1 cellular context compared by ENCODE assay signal in genomic region chr16:30786936-30787612, GRCh38.
A peak's percentile ranks its signal among the peaks of the same experiment; 100 is the strongest.
TF ChIP-seq lines count a peak whose summit lies in the region.

Gene ZNF629, minus strand, starts transcription at chr16:30787205. Its CDS starts 2,723 bp downstream, at chr16:30784482.

TF ChIP-seq in H1, 55 proteins besides CTCF, POLR2A, EP300 and RAD21 (continued from another document):
- TF ChIP-seq CEBPB (IDR thresholded peaks at IDR 0.05; ENCODE audit: low read depth, low read length): no peak
- TF ChIP-seq, protein P1, sequence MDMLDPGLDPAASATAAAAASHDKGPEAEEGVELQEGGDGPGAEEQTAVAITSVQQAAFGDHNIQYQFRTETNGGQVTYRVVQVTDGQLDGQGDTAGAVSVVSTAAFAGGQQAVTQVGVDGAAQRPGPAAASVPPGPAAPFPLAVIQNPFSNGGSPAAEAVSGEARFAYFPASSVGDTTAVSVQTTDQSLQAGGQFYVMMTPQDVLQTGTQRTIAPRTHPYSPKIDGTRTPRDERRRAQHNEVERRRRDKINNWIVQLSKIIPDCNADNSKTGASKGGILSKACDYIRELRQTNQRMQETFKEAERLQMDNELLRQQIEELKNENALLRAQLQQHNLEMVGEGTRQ (IDR thresholded peaks at IDR 0.05; ENCODE audit: low read length): no peak
- TF ChIP-seq SUZ12 (IDR thresholded peaks at IDR 0.05; ENCODE audit: low read length): no peak
- no peak for TF ChIP-seq RNF2 (IDR thresholded peaks at IDR 0.05; ENCODE audit: borderline replicate concordance, low read depth, low read length, missing control alignments, poor library complexity, severe bottlenecking)
- peak; percentile 91 for TF ChIP-seq TBP (IDR thresholded peaks at IDR 0.05; ENCODE audit: low read depth, low read length)
- no peak for TF ChIP-seq CBX5 (IDR thresholded peaks at IDR 0.05; ENCODE audit: low read depth, low read length)
- TF ChIP-seq, protein P2, sequence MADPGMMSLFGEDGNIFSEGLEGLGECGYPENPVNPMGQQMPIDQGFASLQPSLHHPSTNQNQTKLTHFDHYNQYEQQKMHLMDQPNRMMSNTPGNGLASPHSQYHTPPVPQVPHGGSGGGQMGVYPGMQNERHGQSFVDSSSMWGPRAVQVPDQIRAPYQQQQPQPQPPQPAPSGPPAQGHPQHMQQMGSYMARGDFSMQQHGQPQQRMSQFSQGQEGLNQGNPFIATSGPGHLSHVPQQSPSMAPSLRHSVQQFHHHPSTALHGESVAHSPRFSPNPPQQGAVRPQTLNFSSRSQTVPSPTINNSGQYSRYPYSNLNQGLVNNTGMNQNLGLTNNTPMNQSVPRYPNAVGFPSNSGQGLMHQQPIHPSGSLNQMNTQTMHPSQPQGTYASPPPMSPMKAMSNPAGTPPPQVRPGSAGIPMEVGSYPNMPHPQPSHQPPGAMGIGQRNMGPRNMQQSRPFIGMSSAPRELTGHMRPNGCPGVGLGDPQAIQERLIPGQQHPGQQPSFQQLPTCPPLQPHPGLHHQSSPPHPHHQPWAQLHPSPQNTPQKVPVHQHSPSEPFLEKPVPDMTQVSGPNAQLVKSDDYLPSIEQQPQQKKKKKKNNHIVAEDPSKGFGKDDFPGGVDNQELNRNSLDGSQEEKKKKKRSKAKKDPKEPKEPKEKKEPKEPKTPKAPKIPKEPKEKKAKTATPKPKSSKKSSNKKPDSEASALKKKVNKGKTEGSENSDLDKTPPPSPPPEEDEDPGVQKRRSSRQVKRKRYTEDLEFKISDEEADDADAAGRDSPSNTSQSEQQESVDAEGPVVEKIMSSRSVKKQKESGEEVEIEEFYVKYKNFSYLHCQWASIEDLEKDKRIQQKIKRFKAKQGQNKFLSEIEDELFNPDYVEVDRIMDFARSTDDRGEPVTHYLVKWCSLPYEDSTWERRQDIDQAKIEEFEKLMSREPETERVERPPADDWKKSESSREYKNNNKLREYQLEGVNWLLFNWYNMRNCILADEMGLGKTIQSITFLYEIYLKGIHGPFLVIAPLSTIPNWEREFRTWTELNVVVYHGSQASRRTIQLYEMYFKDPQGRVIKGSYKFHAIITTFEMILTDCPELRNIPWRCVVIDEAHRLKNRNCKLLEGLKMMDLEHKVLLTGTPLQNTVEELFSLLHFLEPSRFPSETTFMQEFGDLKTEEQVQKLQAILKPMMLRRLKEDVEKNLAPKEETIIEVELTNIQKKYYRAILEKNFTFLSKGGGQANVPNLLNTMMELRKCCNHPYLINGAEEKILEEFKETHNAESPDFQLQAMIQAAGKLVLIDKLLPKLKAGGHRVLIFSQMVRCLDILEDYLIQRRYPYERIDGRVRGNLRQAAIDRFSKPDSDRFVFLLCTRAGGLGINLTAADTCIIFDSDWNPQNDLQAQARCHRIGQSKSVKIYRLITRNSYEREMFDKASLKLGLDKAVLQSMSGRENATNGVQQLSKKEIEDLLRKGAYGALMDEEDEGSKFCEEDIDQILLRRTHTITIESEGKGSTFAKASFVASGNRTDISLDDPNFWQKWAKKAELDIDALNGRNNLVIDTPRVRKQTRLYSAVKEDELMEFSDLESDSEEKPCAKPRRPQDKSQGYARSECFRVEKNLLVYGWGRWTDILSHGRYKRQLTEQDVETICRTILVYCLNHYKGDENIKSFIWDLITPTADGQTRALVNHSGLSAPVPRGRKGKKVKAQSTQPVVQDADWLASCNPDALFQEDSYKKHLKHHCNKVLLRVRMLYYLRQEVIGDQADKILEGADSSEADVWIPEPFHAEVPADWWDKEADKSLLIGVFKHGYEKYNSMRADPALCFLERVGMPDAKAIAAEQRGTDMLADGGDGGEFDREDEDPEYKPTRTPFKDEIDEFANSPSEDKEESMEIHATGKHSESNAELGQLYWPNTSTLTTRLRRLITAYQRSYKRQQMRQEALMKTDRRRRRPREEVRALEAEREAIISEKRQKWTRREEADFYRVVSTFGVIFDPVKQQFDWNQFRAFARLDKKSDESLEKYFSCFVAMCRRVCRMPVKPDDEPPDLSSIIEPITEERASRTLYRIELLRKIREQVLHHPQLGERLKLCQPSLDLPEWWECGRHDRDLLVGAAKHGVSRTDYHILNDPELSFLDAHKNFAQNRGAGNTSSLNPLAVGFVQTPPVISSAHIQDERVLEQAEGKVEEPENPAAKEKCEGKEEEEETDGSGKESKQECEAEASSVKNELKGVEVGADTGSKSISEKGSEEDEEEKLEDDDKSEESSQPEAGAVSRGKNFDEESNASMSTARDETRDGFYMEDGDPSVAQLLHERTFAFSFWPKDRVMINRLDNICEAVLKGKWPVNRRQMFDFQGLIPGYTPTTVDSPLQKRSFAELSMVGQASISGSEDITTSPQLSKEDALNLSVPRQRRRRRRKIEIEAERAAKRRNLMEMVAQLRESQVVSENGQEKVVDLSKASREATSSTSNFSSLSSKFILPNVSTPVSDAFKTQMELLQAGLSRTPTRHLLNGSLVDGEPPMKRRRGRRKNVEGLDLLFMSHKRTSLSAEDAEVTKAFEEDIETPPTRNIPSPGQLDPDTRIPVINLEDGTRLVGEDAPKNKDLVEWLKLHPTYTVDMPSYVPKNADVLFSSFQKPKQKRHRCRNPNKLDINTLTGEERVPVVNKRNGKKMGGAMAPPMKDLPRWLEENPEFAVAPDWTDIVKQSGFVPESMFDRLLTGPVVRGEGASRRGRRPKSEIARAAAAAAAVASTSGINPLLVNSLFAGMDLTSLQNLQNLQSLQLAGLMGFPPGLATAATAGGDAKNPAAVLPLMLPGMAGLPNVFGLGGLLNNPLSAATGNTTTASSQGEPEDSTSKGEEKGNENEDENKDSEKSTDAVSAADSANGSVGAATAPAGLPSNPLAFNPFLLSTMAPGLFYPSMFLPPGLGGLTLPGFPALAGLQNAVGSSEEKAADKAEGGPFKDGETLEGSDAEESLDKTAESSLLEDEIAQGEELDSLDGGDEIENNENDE (IDR thresholded peaks at IDR 0.05; ENCODE audit: insufficient replicate concordance, low read length): no peak
- TF ChIP-seq KDM1A (IDR thresholded peaks at IDR 0.05; ENCODE audit: borderline replicate concordance, low read length): no peak
- TF ChIP-seq RBBP5 (IDR thresholded peaks at IDR 0.05; ENCODE audit: borderline replicate concordance, low read depth, low read length): no peak
- TF ChIP-seq KDM5A (IDR thresholded peaks at IDR 0.05; ENCODE audit: low read length): no peak
- TF ChIP-seq SP1 (IDR thresholded peaks at IDR 0.05; ENCODE audit: low read depth, low read length): peak; percentile 54; the same call in 1 of the 2 replicates
- TF ChIP-seq BACH1 (IDR thresholded peaks at IDR 0.05; ENCODE audit: low read length): peak; percentile 26; the same call in 1 of the 2 replicates
- TF ChIP-seq EGR1 (IDR thresholded peaks at IDR 0.05; ENCODE audit: borderline replicate concordance, low read depth, low read length): peak; percentile 71
- TF ChIP-seq, protein P3, sequence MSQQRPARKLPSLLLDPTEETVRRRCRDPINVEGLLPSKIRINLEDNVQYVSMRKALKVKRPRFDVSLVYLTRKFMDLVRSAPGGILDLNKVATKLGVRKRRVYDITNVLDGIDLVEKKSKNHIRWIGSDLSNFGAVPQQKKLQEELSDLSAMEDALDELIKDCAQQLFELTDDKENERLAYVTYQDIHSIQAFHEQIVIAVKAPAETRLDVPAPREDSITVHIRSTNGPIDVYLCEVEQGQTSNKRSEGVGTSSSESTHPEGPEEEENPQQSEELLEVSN (IDR thresholded peaks at IDR 0.05): peak; percentile 50; the same call in 1 of the 2 replicates
- no peak for TF ChIP-seq ZNF274 (IDR thresholded peaks at IDR 0.05; ENCODE audit: borderline replicate concordance, extremely low read depth, low read length)
- TF ChIP-seq SP2 (IDR thresholded peaks at IDR 0.05; ENCODE audit: low read length): peak; percentile 95
- no peak for TF ChIP-seq SAP30 (IDR thresholded peaks at IDR 0.05; ENCODE audit: insufficient read depth, insufficient replicate concordance, low read length)
- peak; percentile 80; a peak in 3 of 4 replicates for TF ChIP-seq HDAC2 (IDR thresholded peaks at IDR 0.05; ENCODE audit: borderline replicate concordance in 1 of 2, low read depth in 2 of 2, low read length in 2 of 2)
- TF ChIP-seq HDAC6 (IDR thresholded peaks at IDR 0.05; ENCODE audit: low read depth, low read length): no peak
- TF ChIP-seq JUND (IDR thresholded peaks at IDR 0.05; ENCODE audit: low read length): 0 out of 2 replicates have a peak, but pooled peaks have one; percentile 17
- TF ChIP-seq FOSL1 (IDR thresholded peaks at IDR 0.05; ENCODE audit: insufficient read depth, low read depth, low read length): no peak
- TF ChIP-seq PHF8 (conservative IDR thresholded peaks at IDR 0.05; ENCODE audit: low read depth, low read length): peak; percentile 66; the same call in 1 of the 2 replicates
- TF ChIP-seq POLR2AphosphoS5 (IDR thresholded peaks at IDR 0.05; ENCODE audit: low read depth, low read length): peak; percentile 65; the same call in 1 of the 2 replicates
- peak; percentile 87 for TF ChIP-seq TAF7 (optimal IDR thresholded peaks at IDR 0.05; ENCODE audit: borderline replicate concordance, low read depth, low read length)
- TF ChIP-seq GABPA (IDR thresholded peaks at IDR 0.05; ENCODE audit: borderline replicate concordance, insufficient read depth, low read length): peak; percentile 87; the same call in 1 of the 2 replicates
- TF ChIP-seq ASH2L (IDR thresholded peaks at IDR 0.05; ENCODE audit: low read length): no peak
- TF ChIP-seq, protein P4, sequence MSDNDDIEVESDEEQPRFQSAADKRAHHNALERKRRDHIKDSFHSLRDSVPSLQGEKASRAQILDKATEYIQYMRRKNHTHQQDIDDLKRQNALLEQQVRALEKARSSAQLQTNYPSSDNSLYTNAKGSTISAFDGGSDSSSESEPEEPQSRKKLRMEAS (IDR thresholded peaks at IDR 0.05): no peak; the same call in 1 of the 2 replicates
- TF ChIP-seq TAF1 (IDR thresholded peaks at IDR 0.05; ENCODE audit: low read depth, low read length): peak; percentile 96
- TF ChIP-seq KDM4A (IDR thresholded peaks at IDR 0.05; ENCODE audit: low read depth, low read length, severe bottlenecking): peak; percentile 88
- no peak for TF ChIP-seq TEAD4 (IDR thresholded peaks at IDR 0.05; ENCODE audit: low read depth, low read length)
- no peak for TF ChIP-seq NANOG (IDR thresholded peaks at IDR 0.05; ENCODE audit: insufficient read depth, low read depth, low read length, poor library complexity, severe bottlenecking)
- no peak for TF ChIP-seq SP4 (IDR thresholded peaks at IDR 0.05; ENCODE audit: low read length)
